1 cellular context compared by ENCODE assay signal in genomic region chr19:15863272-15863671, GRCh38.
TF ChIP-seq lines count a peak whose summit lies in the region.

No MANE protein-coding gene starts in this region.

TF ChIP-seq in K562, 482 proteins besides CTCF, POLR2A, EP300 and RAD21 (continues in another document):
- TF ChIP-seq, protein P1, sequence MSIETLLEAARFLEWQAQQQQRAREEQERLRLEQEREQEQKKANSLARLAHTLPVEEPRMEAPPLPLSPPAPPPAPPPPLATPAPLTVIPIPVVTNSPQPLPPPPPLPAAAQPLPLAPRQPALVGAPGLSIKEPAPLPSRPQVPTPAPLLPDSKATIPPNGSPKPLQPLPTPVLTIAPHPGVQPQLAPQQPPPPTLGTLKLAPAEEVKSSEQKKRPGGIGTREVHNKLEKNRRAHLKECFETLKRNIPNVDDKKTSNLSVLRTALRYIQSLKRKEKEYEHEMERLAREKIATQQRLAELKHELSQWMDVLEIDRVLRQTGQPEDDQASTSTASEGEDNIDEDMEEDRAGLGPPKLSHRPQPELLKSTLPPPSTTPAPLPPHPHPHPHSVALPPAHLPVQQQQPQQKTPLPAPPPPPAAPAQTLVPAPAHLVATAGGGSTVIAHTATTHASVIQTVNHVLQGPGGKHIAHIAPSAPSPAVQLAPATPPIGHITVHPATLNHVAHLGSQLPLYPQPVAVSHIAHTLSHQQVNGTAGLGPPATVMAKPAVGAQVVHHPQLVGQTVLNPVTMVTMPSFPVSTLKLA (conservative IDR thresholded peaks at IDR 0.05): no peak
- TF ChIP-seq RBM17 (IDR thresholded peaks at IDR 0.05; ENCODE audit: borderline replicate concordance, low read depth, low read length): no peak
- no peak for TF ChIP-seq HDAC2 (IDR thresholded peaks at IDR 0.05)
- TF ChIP-seq PHF20 (IDR thresholded peaks at IDR 0.05; ENCODE audit: partially characterized antibody): no peak
- no peak for TF ChIP-seq CEBPG (CRISPR knock-in tag; IDR thresholded peaks at IDR 0.05)
- no peak for TF ChIP-seq CEBPG (tag; conservative IDR thresholded peaks at IDR 0.05 in 1 of 2, IDR thresholded peaks at IDR 0.05 in 1 of 2)
- TF ChIP-seq ZNF584 (CRISPR knock-in tag; IDR thresholded peaks at IDR 0.05; ENCODE audit: low read depth): no peak
- no peak for TF ChIP-seq SRSF1 (IDR thresholded peaks at IDR 0.05; ENCODE audit: low read depth, low read length)
- TF ChIP-seq PCBP1 (IDR thresholded peaks at IDR 0.05; ENCODE audit: low read depth, low read length, poor library complexity, severe bottlenecking): no peak
- TF ChIP-seq TOE1 (IDR thresholded peaks at IDR 0.05; ENCODE audit: borderline replicate concordance): no peak
- no peak for TF ChIP-seq TOE1 (CRISPR knock-in tag; IDR thresholded peaks at IDR 0.05; ENCODE audit: borderline replicate concordance, low read depth)
- TF ChIP-seq ZNF512 (tag; IDR thresholded peaks at IDR 0.05): no peak
- TF ChIP-seq GABPB1 (CRISPR knock-in tag; IDR thresholded peaks at IDR 0.05): no peak
- TF ChIP-seq GABPB2 (CRISPR knock-in tag; conservative IDR thresholded peaks at IDR 0.05): no peak
- TF ChIP-seq FOSL1 (tag; conservative IDR thresholded peaks at IDR 0.05): peak; percentile 52; the same call in 1 of the 2 replicates
- no peak for TF ChIP-seq THRB (CRISPR knock-in tag; conservative IDR thresholded peaks at IDR 0.05)
- TF ChIP-seq E2F8 (IDR thresholded peaks at IDR 0.05; ENCODE audit: low read depth, partially characterized antibody): no peak
- TF ChIP-seq IRF1 (CRISPR knock-in tag; IDR thresholded peaks at IDR 0.05; ENCODE audit: borderline replicate concordance): no peak
- no peak for TF ChIP-seq MAFF (IDR thresholded peaks at IDR 0.05; ENCODE audit: low read length)
- TF ChIP-seq POLR2H (tag; IDR thresholded peaks at IDR 0.05; ENCODE audit: low read depth): no peak
- TF ChIP-seq CREBBP (IDR thresholded peaks at IDR 0.05; ENCODE audit: low read depth, low read length): no peak
- no peak for TF ChIP-seq LARP7 (IDR thresholded peaks at IDR 0.05)
- TF ChIP-seq, protein P2, sequence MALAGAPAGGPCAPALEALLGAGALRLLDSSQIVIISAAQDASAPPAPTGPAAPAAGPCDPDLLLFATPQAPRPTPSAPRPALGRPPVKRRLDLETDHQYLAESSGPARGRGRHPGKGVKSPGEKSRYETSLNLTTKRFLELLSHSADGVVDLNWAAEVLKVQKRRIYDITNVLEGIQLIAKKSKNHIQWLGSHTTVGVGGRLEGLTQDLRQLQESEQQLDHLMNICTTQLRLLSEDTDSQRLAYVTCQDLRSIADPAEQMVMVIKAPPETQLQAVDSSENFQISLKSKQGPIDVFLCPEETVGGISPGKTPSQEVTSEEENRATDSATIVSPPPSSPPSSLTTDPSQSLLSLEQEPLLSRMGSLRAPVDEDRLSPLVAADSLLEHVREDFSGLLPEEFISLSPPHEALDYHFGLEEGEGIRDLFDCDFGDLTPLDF (CRISPR knock-in tag; IDR thresholded peaks at IDR 0.05): no peak
- TF ChIP-seq LCOR (CRISPR knock-in tag; IDR thresholded peaks at IDR 0.05): no peak
- TF ChIP-seq TAL1 (IDR thresholded peaks at IDR 0.05): no peak
- TF ChIP-seq ETV6 (IDR thresholded peaks at IDR 0.05; ENCODE audit: borderline replicate concordance in 1 of 2, low read depth in 2 of 2, low read length in 1 of 2): no peak
- TF ChIP-seq ETV6 (CRISPR knock-in tag; IDR thresholded peaks at IDR 0.05; ENCODE audit: borderline replicate concordance): no peak
- peak; percentile 23 to 38; a peak in 1 of 4 replicates for TF ChIP-seq NRF1 (conservative IDR thresholded peaks at IDR 0.05 in 1 of 2, IDR thresholded peaks at IDR 0.05 in 1 of 2)
- no peak for TF ChIP-seq KLF6 (CRISPR knock-in tag; IDR thresholded peaks at IDR 0.05; ENCODE audit: borderline replicate concordance)
- 0 out of 4 replicates have a peak, but pooled peaks of 1 of the 2 experiments have one; percentile 9 for TF ChIP-seq RCOR1 (IDR thresholded peaks at IDR 0.05; ENCODE audit: borderline replicate concordance in 1 of 2, low read depth in 2 of 2, low read length in 2 of 2)
- TF ChIP-seq E2F4 (CRISPR knock-in tag; IDR thresholded peaks at IDR 0.05; ENCODE audit: low read depth): no peak
- TF ChIP-seq, protein P3, sequence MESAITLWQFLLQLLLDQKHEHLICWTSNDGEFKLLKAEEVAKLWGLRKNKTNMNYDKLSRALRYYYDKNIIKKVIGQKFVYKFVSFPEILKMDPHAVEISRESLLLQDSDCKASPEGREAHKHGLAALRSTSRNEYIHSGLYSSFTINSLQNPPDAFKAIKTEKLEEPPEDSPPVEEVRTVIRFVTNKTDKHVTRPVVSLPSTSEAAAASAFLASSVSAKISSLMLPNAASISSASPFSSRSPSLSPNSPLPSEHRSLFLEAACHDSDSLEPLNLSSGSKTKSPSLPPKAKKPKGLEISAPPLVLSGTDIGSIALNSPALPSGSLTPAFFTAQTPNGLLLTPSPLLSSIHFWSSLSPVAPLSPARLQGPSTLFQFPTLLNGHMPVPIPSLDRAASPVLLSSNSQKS (CRISPR knock-in tag; IDR thresholded peaks at IDR 0.05): no peak
- TF ChIP-seq NR4A1 (CRISPR knock-in tag; IDR thresholded peaks at IDR 0.05): no peak
- no peak for TF ChIP-seq NR4A1 (tag; IDR thresholded peaks at IDR 0.05)
- TF ChIP-seq OTX1 (CRISPR knock-in tag; IDR thresholded peaks at IDR 0.05): no peak
- TF ChIP-seq NCOR1 (IDR thresholded peaks at IDR 0.05): no peak
- TF ChIP-seq KAT2B (IDR thresholded peaks at IDR 0.05; ENCODE audit: low read depth, low read length): no peak
- TF ChIP-seq, protein P4, sequence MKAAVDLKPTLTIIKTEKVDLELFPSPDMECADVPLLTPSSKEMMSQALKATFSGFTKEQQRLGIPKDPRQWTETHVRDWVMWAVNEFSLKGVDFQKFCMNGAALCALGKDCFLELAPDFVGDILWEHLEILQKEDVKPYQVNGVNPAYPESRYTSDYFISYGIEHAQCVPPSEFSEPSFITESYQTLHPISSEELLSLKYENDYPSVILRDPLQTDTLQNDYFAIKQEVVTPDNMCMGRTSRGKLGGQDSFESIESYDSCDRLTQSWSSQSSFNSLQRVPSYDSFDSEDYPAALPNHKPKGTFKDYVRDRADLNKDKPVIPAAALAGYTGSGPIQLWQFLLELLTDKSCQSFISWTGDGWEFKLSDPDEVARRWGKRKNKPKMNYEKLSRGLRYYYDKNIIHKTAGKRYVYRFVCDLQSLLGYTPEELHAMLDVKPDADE (conservative IDR thresholded peaks at IDR 0.05; ENCODE audit: control insufficient read depth, low read depth, low read length): no peak
- no peak for TF ChIP-seq ELF4 (CRISPR knock-in tag; IDR thresholded peaks at IDR 0.05)
- no peak for TF ChIP-seq POLR2G (IDR thresholded peaks at IDR 0.05; ENCODE audit: low read depth, low read length)
- TF ChIP-seq, protein P5, sequence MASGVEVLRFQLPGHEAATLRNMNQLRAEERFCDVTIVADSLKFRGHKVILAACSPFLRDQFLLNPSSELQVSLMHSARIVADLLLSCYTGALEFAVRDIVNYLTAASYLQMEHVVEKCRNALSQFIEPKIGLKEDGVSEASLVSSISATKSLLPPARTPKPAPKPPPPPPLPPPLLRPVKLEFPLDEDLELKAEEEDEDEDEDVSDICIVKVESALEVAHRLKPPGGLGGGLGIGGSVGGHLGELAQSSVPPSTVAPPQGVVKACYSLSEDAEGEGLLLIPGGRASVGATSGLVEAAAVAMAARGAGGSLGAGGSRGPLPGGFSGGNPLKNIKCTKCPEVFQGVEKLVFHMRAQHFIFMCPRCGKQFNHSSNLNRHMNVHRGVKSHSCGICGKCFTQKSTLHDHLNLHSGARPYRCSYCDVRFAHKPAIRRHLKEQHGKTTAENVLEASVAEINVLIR (CRISPR knock-in tag; IDR thresholded peaks at IDR 0.05): no peak
- TF ChIP-seq, protein P6, sequence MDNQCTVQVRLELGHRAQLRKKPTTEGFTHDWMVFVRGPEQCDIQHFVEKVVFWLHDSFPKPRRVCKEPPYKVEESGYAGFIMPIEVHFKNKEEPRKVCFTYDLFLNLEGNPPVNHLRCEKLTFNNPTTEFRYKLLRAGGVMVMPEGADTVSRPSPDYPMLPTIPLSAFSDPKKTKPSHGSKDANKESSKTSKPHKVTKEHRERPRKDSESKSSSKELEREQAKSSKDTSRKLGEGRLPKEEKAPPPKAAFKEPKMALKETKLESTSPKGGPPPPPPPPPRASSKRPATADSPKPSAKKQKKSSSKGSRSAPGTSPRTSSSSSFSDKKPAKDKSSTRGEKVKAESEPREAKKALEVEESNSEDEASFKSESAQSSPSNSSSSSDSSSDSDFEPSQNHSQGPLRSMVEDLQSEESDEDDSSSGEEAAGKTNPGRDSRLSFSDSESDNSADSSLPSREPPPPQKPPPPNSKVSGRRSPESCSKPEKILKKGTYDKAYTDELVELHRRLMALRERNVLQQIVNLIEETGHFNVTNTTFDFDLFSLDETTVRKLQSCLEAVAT (IDR thresholded peaks at IDR 0.05): no peak
